In the genomic region with DNA sequence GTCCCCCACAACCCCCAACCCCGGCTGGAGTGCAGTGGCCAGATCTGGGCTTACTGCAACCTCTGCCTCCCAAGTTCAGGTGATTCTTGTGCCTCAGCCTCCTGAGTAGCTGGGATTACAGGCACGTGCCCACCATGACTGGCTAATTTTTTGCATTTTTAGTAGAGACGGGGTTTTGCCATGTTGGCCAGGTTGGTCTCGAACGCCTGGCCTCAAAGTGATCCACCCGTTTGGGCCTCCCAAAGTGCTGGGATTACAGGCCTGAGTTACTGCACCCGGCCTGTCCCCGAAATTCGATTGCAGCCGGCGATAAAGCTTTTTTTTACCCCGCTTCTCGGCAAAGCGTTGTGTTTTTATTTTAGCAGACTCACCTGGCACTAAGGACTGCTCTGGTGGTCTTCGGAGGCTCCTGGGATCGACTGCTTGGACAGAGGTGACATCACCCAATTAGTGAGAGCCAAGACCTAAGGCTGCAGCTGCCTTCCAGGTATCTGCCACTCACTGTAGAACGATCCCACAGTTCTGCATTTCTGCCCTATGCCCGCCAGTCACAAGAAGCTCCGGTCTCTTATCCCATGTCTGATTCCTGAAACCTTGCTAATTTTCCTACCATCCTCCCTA, we compare ENCODE assay signal across 1 cellular context.
TF ChIP-seq lines count a peak whose summit lies in the region.

No MANE protein-coding gene starts in this region.

TF ChIP-seq in GM23338, 12 proteins besides CTCF, POLR2A, EP300 and RAD21 (continued from another document):
- TF ChIP-seq, protein P1, sequence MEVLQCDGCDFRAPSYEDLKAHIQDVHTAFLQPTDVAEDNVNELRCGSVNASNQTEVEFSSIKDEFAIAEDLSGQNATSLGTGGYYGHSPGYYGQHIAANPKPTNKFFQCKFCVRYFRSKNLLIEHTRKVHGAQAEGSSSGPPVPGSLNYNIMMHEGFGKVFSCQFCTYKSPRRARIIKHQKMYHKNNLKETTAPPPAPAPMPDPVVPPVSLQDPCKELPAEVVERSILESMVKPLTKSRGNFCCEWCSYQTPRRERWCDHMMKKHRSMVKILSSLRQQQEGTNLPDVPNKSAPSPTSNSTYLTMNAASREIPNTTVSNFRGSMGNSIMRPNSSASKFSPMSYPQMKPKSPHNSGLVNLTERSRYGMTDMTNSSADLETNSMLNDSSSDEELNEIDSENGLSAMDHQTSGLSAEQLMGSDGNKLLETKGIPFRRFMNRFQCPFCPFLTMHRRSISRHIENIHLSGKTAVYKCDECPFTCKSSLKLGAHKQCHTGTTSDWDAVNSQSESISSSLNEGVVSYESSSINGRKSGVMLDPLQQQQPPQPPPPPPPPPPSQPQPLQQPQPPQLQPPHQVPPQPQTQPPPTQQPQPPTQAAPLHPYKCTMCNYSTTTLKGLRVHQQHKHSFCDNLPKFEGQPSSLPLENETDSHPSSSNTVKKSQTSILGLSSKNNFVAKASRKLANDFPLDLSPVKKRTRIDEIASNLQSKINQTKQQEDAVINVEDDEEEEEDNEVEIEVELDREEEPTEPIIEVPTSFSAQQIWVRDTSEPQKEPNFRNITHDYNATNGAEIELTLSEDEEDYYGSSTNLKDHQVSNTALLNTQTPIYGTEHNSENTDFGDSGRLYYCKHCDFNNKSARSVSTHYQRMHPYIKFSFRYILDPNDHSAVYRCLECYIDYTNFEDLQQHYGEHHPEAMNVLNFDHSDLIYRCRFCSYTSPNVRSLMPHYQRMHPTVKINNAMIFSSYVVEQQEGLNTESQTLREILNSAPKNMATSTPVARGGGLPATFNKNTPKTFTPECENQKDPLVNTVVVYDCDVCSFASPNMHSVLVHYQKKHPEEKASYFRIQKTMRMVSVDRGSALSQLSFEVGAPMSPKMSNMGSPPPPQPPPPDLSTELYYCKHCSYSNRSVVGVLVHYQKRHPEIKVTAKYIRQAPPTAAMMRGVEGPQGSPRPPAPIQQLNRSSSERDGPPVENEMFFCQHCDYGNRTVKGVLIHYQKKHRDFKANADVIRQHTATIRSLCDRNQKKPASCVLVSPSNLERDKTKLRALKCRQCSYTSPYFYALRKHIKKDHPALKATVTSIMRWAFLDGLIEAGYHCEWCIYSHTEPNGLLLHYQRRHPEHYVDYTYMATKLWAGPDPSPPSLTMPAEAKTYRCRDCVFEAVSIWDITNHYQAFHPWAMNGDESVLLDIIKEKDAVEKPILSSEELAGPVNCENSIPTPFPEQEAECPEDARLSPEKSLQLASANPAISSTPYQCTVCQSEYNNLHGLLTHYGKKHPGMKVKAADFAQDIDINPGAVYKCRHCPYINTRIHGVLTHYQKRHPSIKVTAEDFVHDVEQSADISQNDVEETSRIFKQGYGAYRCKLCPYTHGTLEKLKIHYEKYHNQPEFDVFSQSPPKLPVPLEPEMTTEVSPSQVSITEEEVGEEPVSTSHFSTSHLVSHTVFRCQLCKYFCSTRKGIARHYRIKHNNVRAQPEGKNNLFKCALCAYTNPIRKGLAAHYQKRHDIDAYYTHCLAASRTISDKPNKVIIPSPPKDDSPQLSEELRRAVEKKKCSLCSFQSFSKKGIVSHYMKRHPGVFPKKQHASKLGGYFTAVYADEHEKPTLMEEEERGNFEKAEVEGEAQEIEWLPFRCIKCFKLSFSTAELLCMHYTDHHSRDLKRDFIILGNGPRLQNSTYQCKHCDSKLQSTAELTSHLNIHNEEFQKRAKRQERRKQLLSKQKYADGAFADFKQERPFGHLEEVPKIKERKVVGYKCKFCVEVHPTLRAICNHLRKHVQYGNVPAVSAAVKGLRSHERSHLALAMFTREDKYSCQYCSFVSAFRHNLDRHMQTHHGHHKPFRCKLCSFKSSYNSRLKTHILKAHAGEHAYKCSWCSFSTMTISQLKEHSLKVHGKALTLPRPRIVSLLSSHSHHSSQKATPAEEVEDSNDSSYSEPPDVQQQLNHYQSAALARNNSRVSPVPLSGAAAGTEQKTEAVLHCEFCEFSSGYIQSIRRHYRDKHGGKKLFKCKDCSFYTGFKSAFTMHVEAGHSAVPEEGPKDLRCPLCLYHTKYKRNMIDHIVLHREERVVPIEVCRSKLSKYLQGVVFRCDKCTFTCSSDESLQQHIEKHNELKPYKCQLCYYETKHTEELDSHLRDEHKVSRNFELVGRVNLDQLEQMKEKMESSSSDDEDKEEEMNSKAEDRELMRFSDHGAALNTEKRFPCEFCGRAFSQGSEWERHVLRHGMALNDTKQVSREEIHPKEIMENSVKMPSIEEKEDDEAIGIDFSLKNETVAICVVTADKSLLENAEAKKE (CRISPR knock-in tag; IDR thresholded peaks at IDR 0.05), result no peak
- TF ChIP-seq EZH2phosphoT487 (IDR thresholded peaks at IDR 0.05; ENCODE audit: unreplicated experiment) (no peak), CREB1 (CRISPR knock-in tag; IDR thresholded peaks at IDR 0.05; ENCODE audit: low read depth) (no peak), JUNB (IDR thresholded peaks at IDR 0.05; ENCODE audit: unreplicated experiment) (no peak)
- TF ChIP-seq, protein P2, sequence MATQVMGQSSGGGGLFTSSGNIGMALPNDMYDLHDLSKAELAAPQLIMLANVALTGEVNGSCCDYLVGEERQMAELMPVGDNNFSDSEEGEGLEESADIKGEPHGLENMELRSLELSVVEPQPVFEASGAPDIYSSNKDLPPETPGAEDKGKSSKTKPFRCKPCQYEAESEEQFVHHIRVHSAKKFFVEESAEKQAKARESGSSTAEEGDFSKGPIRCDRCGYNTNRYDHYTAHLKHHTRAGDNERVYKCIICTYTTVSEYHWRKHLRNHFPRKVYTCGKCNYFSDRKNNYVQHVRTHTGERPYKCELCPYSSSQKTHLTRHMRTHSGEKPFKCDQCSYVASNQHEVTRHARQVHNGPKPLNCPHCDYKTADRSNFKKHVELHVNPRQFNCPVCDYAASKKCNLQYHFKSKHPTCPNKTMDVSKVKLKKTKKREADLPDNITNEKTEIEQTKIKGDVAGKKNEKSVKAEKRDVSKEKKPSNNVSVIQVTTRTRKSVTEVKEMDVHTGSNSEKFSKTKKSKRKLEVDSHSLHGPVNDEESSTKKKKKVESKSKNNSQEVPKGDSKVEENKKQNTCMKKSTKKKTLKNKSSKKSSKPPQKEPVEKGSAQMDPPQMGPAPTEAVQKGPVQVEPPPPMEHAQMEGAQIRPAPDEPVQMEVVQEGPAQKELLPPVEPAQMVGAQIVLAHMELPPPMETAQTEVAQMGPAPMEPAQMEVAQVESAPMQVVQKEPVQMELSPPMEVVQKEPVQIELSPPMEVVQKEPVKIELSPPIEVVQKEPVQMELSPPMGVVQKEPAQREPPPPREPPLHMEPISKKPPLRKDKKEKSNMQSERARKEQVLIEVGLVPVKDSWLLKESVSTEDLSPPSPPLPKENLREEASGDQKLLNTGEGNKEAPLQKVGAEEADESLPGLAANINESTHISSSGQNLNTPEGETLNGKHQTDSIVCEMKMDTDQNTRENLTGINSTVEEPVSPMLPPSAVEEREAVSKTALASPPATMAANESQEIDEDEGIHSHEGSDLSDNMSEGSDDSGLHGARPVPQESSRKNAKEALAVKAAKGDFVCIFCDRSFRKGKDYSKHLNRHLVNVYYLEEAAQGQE (IDR thresholded peaks at IDR 0.05; ENCODE audit: unreplicated experiment), result no peak
- TF ChIP-seq, protein P3, sequence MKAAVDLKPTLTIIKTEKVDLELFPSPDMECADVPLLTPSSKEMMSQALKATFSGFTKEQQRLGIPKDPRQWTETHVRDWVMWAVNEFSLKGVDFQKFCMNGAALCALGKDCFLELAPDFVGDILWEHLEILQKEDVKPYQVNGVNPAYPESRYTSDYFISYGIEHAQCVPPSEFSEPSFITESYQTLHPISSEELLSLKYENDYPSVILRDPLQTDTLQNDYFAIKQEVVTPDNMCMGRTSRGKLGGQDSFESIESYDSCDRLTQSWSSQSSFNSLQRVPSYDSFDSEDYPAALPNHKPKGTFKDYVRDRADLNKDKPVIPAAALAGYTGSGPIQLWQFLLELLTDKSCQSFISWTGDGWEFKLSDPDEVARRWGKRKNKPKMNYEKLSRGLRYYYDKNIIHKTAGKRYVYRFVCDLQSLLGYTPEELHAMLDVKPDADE (IDR thresholded peaks at IDR 0.05), result no peak
